11 cellular contexts compared by ENCODE assay signal in the genomic region with DNA sequence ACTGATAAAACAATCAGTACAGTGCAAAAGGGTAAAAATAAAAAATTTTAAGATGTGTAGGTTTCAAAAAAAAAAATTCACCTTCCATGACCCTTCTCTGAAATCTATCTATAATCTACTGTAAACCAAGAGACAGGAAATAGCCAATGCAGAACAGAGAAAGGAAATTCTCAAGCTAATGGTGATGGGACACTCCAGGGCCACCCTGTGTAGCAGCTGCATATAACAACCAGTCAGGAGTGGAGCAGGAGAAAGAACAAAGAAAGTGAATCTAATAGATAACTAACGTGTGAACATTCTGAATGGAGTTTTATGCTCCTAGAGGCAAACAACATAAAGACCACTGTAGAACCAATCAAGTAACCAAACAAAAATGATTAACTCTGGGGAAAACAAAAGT. TPM values are rescaled to one million over a fixed set of nuclear protein-coding genes. Genes with fewer than 3 reads are reported as not detected.
DNase-seq lines count a peak whose midpoint lies in the region; ATAC-seq and TF ChIP-seq lines count a peak whose summit lies in the region.
"Had no signal": no experiment of that assay in that cellular context is flagged by ENCODE, and none has a peak within 500 bp of the region (broad histone marks: within the 10 kb centered on the region; RNA-seq: fewer than 3 reads in every experiment).

No MANE protein-coding gene starts in this region.

- no peaks in the 10 kb centered on the region for H3K27me3 ChIP-seq in spleen (replicated peaks in 1 of 7)

- H3K4me1 ChIP-seq in spleen: peaks cover 0 to 20% (median 7%) of the 10 kb centered on the region in 6 donors

- TF ChIP-seq POLR2A in spleen (IDR thresholded peaks at IDR 0.05): no peak

- H3K4me1 Mint-ChIP-seq in activated T-cell treated with anti-CD3 and anti-CD28 coated beads, Interleukin-2, amount 50 U/mL, for 72 hours (ENCODE audit: low read depth): peaks cover 43% of the 10 kb centered on the region
- H3K4me1 Mint-ChIP-seq in activated T-cell treated with anti-CD3 and anti-CD28 coated beads, Interleukin-2, amount 50 U/mL, for 4 hours (ENCODE audit: low read depth): peaks cover 37% of the 10 kb centered on the region
- peaks cover 26% of the 10 kb centered on the region for H3K4me1 Mint-ChIP-seq in MCF 10A (ENCODE audit: insufficient read depth, unreplicated experiment)
- H3K4me1 Mint-ChIP-seq: neural crest cell had no signal

- TSS peak; percentile 94 for BruUV-seq in MCF 10A (replicated peaks; lab: Mats Ljungman, UMichigan)

- H3K36me3 ChIP-seq in spleen: peaks cover 4 to 29% (median 7%) of the 10 kb centered on the region in 6 donors

- peaks cover 7 to 14% of the 10 kb centered on the region in 2 donors for H3K36me3 Mint-ChIP-seq in activated T-cell treated with anti-CD3 and anti-CD28 coated beads, Interleukin-2, amount 50 U/mL, for 72 hours (ENCODE audit: insufficient read depth in 2 of 2)
- peaks cover 36% of the 10 kb centered on the region for H3K36me3 Mint-ChIP-seq in activated T-cell treated with anti-CD3 and anti-CD28 coated beads, Interleukin-2, amount 50 U/mL, for 4 hours (ENCODE audit: insufficient read depth)
- peaks cover 30% of the 10 kb centered on the region for H3K36me3 Mint-ChIP-seq in MCF 10A (ENCODE audit: insufficient read depth, unreplicated experiment)

- H3K4me3 Mint-ChIP-seq in activated T-cell treated with anti-CD3 and anti-CD28 coated beads, Interleukin-2, amount 50 U/mL, for 72 hours: peak overlapping the region; percentile 16 to 23
- H3K4me3 Mint-ChIP-seq in activated T-cell treated with anti-CD3 and anti-CD28 coated beads, Interleukin-2, amount 50 U/mL, for 4 hours: no peak overlapping the region
- peak overlapping the region; percentile 24 for H3K4me3 Mint-ChIP-seq in MCF 10A (ENCODE audit: unreplicated experiment)
- H3K4me3 Mint-ChIP-seq: neural crest cell had no signal

- ATAC-seq in activated T-cell treated with anti-CD3 and anti-CD28 coated beads, Interleukin-2, amount 50 U/mL, for 72 hours (replicated peaks in 1 of 2): no peak
- ATAC-seq in activated T-cell treated with anti-CD3 and anti-CD28 coated beads, Interleukin-2, amount 50 U/mL, for 4 hours: no peak
- ATAC-seq in HG02981 (IDR thresholded peaks at IDR 0.05; ENCODE audit: unreplicated experiment): peak; percentile 88

- no peak for DNase-seq in activated T-cell treated with anti-CD3 and anti-CD28 coated beads, Interleukin-2, amount 50 U/mL, for 72 hours
- DNase-seq in activated T-cell treated with anti-CD3 and anti-CD28 coated beads, Interleukin-2, amount 50 U/mL, for 4 hours: no peak
- DNase-seq in MCF 10A (ENCODE audit: unreplicated experiment): no peak
- no peak for DNase-seq in spleen
- no peak for DNase-seq in DMS53 (lab: John Stamatoyannopoulos, UW)
- DNase-seq in NCI-H1417 treated with DMSO at 0.1 percent for 48 hours (lab: John Stamatoyannopoulos, UW): no peak
- no peak for DNase-seq in NCI-H128 (lab: John Stamatoyannopoulos, UW; ENCODE audit: unreplicated experiment)
- DNase-seq: cerebellar nuclear complex, NCI-H2171 treated with DMSO at 0.1 percent for 48 hours had no signal

- WGBS in spleen, 5 donors: 59 to 71% (median 62%) methylated on average over 1 of the region's 1 CpG

- peaks cover 0 to 1% of the 10 kb centered on the region in 2 donors for H3K9me3 Mint-ChIP-seq in activated T-cell treated with anti-CD3 and anti-CD28 coated beads, Interleukin-2, amount 50 U/mL, for 72 hours
- peaks cover 3% of the 10 kb centered on the region for H3K9me3 Mint-ChIP-seq in activated T-cell treated with anti-CD3 and anti-CD28 coated beads, Interleukin-2, amount 50 U/mL, for 4 hours
- no peaks in the 10 kb centered on the region for H3K9me3 Mint-ChIP-seq in MCF 10A (ENCODE audit: unreplicated experiment)
- H3K9me3 Mint-ChIP-seq: neural crest cell had no signal

- intact Hi-C loops in MCF 10A (cut with micrococcal nuclease) (loop anchor here (10.0 kb wide), 1 partner anchor 344 kb away; no protein-coding TSS in a partner anchor), spleen (cut with DNase I; ENCODE audit: low total_unique reads) (no loop called here)

- POLR2A ChIA-PET in MCF 10A (lab: Yijun Ruan, JAX): no interaction called here

- H3K27ac ChIP-seq in spleen: peak overlapping the region in 5 of 8 donors; percentile 16 to 74 (median 34)

- H3K4me3 ChIP-seq in spleen: peak overlapping the region in 3 of 8 donors; percentile 7 to 57 (median 28)

- H3K27ac Mint-ChIP-seq in activated T-cell treated with anti-CD3 and anti-CD28 coated beads, Interleukin-2, amount 50 U/mL, for 72 hours: peak overlapping the region; percentile 51
- H3K27ac Mint-ChIP-seq in MCF 10A (ENCODE audit: low read depth, unreplicated experiment): no peak overlapping the region

- CTCF ChIA-PET in MCF 10A (lab: Yijun Ruan, JAX): no interaction called here

- TF ChIP-seq CTCF in MCF 10A (IDR thresholded peaks at IDR 0.05; ENCODE audit: unreplicated experiment) (no peak), spleen (IDR thresholded peaks at IDR 0.05 in 8 of 11, conservative IDR thresholded peaks at IDR 0.05 in 3 of 11) (no peak)

- no peaks in the 10 kb centered on the region for H3K27me3 Mint-ChIP-seq in activated T-cell treated with anti-CD3 and anti-CD28 coated beads, Interleukin-2, amount 50 U/mL, for 72 hours (ENCODE audit: low read depth)
- H3K27me3 Mint-ChIP-seq in activated T-cell treated with anti-CD3 and anti-CD28 coated beads, Interleukin-2, amount 50 U/mL, for 4 hours (ENCODE audit: low read depth): no peaks in the 10 kb centered on the region
- H3K27me3 Mint-ChIP-seq in MCF 10A (ENCODE audit: insufficient read depth, unreplicated experiment): no peaks in the 10 kb centered on the region

- H3K9me3 ChIP-seq in spleen: no peaks in the 10 kb centered on the region

RNA-seq across cellular contexts. Expression of gene SPTLC1, which starts 16.6 kb away (rescaled TPM):
- 10 to 100 TPM; 54.4 to 55.5 TPM for total RNA-seq in activated T-cell treated with anti-CD3 and anti-CD28 coated beads, Interleukin-2, amount 50 U/mL, for 72 hours
- total RNA-seq in activated T-cell treated with anti-CD3 and anti-CD28 coated beads, Interleukin-2, amount 50 U/mL, for 4 hours: 10 to 100 TPM; 50.5 to 63.1 (median 54.3) TPM
- total RNA-seq in MCF 10A (2022) (65.5 and 68.0 TPM in 2 replicates), spleen (10 to 100 TPM; 46.9 to 75.1 (median 62.0) TPM)
- polyA plus RNA-seq in spleen: 10 to 100 TPM; 15.9 to 21.0 (median 16.6) TPM
